Comparison of ENCODE assay signal across 8 cellular contexts in genomic region chr19:2083174-2083854, GRCh38. TPM values are rescaled to one million over a fixed set of nuclear protein-coding genes. Genes with fewer than 3 reads are reported as not detected.
DNase-seq lines count a peak whose midpoint lies in the region; ATAC-seq and TF ChIP-seq lines count a peak whose summit lies in the region.

No MANE protein-coding gene starts in this region.

- ATAC-seq in T-helper 17 cell = peak; percentile 35
- ATAC-seq in GM18498 (IDR thresholded peaks at IDR 0.05; ENCODE audit: unreplicated experiment) = no peak

- peaks cover 61% of the 10 kb centered on the region for H3K4me1 Mint-ChIP-seq in T-helper 17 cell

- H3K27me3 Mint-ChIP-seq in T-helper 17 cell = no peaks in the 10 kb centered on the region

- TF ChIP-seq POLR2A in GM18526 (IDR thresholded peaks at IDR 0.05; ENCODE audit: extremely low read depth, insufficient read length) = peak; percentile 30

- peak overlapping the region; percentile 41 for H3K27ac ChIP-seq in cingulate gyrus (ENCODE audit: low read depth, low read length)

- H3K9me3 ChIP-seq in T-helper 17 cell (ENCODE audit: control insufficient read depth, low read length, poor library complexity, severe bottlenecking) = no peaks in the 10 kb centered on the region

- H3K27ac Mint-ChIP-seq in T-helper 17 cell = peak overlapping the region; percentile 99

- H3K4me3 Mint-ChIP-seq in T-helper 17 cell = peak overlapping the region; percentile 98

- H3K36me3 Mint-ChIP-seq in T-helper 17 cell (ENCODE audit: low read depth) = peaks cover 6% of the 10 kb centered on the region

- DNase-seq in T-helper 17 cell = peak in 2 of 3 donors; percentile 42 to 58
- DNase-seq in stimulated activated CD4-positive, alpha-beta T cell treated with anti-CD3 and anti-CD28 coated beads, Interleukin-2, amount 100 ng/mL, for 4 hours (ENCODE audit: low read depth) = peak; percentile 60
- DNase-seq in NCI-H510A (lab: John Stamatoyannopoulos, UW) = no peak
- no peak for DNase-seq in midbrain (lab: John Stamatoyannopoulos, UW)
- DNase-seq in AG20443 (ENCODE audit: low spot score) = no peak

RNA-seq across cellular contexts. Expression of gene MOB3A, which starts 12.8 kb away (rescaled TPM):
- total RNA-seq in T-helper 17 cell = 100 to 1,000 TPM; 108 to 162 TPM

RNA-seq across cellular contexts. Expression of gene IZUMO4, which starts 13.4 kb away (rescaled TPM):
- total RNA-seq in T-helper 17 cell = 10 to 100 TPM; 12.3 to 19.8 TPM

RNA-seq across cellular contexts. Expression of gene MKNK2, which starts 32.3 kb away (rescaled TPM):
- total RNA-seq in T-helper 17 cell = 100 to 1,000 TPM; 256 to 288 TPM

Comparison
In these comparisons a context has a peak if more than half of its experiments do, and no peak if none do; other contexts are left out.
1. DNase-seq: peak in T-helper 17 cell (2 of 3) and stimulated activated CD4-positive, alpha-beta T cell treated with anti-CD3 and anti-CD28 coated beads, Interleukin-2, amount 100 ng/mL, for 4 hours (single experiment); none in NCI-H510A (single experiment), midbrain (single experiment) and AG20443 (single experiment).